8 cellular contexts compared by ENCODE assay signal in the genomic region with DNA sequence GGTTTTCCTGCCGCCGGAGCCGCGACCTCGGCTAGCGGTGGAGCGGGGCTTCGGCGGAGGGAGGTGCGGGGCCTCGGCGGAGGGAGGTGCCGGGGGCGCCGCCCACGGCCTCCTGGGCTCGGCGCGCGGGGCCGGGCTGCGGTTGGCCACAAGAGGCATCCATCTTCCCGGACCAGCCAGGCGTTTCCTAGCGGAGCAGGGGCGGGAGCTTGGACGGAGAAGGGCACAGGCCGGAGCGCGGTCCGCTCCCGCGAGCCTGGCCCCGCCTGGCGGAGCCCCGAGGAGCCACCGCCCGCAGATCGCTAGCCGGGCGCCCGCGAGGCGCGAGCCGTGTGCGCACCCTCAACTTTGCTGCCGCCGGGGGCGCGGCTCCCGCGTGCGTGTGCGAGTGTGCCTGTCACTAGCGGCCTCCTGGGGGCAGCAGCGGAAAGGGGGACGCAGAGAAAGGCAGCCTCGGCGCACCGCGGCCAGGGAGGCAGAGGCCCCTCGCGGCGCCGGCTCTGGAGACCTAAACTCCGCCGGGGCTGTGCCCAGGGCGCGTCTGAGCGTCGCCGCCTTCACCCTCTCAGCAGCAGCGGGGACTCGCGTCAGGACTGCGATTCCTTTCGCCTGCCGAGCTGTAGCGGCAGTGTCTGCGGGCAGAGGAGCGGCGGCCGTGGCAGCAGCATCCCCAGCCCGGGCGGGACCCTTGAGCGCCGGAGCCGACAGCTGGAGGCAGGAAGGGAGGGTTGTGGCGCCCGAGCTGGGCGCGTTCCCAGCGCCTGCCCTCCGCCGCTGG. TPM values are rescaled to one million over a fixed set of nuclear protein-coding genes. Genes with fewer than 3 reads are reported as not detected.
DNase-seq lines count a peak whose midpoint lies in the region; ATAC-seq, FAIRE-seq and TF ChIP-seq lines count a peak whose summit lies in the region.

No MANE protein-coding gene starts in this region.

- peaks cover 11% of the 10 kb centered on the region for H3K4me1 ChIP-seq in HUES64 (ENCODE audit: insufficient read depth, low read length)
- H3K4me1 ChIP-seq in esophagus squamous epithelium = peaks cover 0 to 26% (median 9%) of the 10 kb centered on the region in 3 donors
- H3K4me1 ChIP-seq in muscle layer of duodenum (ENCODE audit: control insufficient read depth in 1 of 2, insufficient read depth in 2 of 2, low read length in 2 of 2) = peaks cover 0 to 13% of the 10 kb centered on the region in 2 donors

- no peaks in the 10 kb centered on the region for H3K36me3 Mint-ChIP-seq in activated T-cell treated with anti-CD3 and anti-CD28 coated beads, Interleukin-2, amount 50 U/mL, for 4 hours (ENCODE audit: insufficient read depth)

- TF ChIP-seq CTCF in D721Med (IDR thresholded peaks at IDR 0.05; ENCODE audit: insufficient read depth, missing control alignments) = peak; percentile 90
- TF ChIP-seq CTCF in esophagus squamous epithelium (IDR thresholded peaks at IDR 0.05) = peak; percentile 75 to 97 (median 91)

- H3K9me3 ChIP-seq in HUES64 (ENCODE audit: insufficient read depth, low read depth, low read length) (no peaks in the 10 kb centered on the region), esophagus squamous epithelium (no peaks in the 10 kb centered on the region), muscle layer of duodenum (ENCODE audit: control insufficient read depth in 1 of 2, low read length in 2 of 2) (no peaks in the 10 kb centered on the region)

- H3K36me3 ChIP-seq in HUES64 (ENCODE audit: insufficient read depth, low read length) (no peaks in the 10 kb centered on the region), esophagus squamous epithelium (no peaks in the 10 kb centered on the region), muscle layer of duodenum (ENCODE audit: control insufficient read depth in 1 of 2, insufficient read depth in 2 of 2, low read length in 2 of 2) (no peaks in the 10 kb centered on the region)

- peaks cover 12% of the 10 kb centered on the region for H3K27me3 ChIP-seq in HUES64 (ENCODE audit: insufficient read depth, low read length)
- H3K27me3 ChIP-seq in esophagus squamous epithelium = no peaks in the 10 kb centered on the region
- no peaks in the 10 kb centered on the region for H3K27me3 ChIP-seq in muscle layer of duodenum (ENCODE audit: low read depth, low read length)

- intact Hi-C loops in esophagus squamous epithelium (cut with DNase I) = loop anchor here (5.0 to 10.0 kb wide), 3 partner anchors 251 to 413 kb away; no protein-coding TSS in a partner anchor

- TF ChIP-seq POLR2A in esophagus squamous epithelium (IDR thresholded peaks at IDR 0.05) = peak in 1 of 4 donors; percentile 43

- ATAC-seq in GM21526 (IDR thresholded peaks at IDR 0.05; ENCODE audit: low FRiP score, unreplicated experiment) = peak; percentile 97
- ATAC-seq in activated T-cell treated with anti-CD3 and anti-CD28 coated beads, Interleukin-2, amount 50 U/mL, for 4 hours = peak; percentile 95 to 96

- DNase-seq in D721Med (ENCODE audit: insufficient read length, low spot score) (peak; percentile 68), OCI-M1 (lab: John Stamatoyannopoulos, UW) (peak; percentile 88), esophagus squamous epithelium (lab: John Stamatoyannopoulos, UW) (peak; percentile 23)
- DNase-seq in activated T-cell treated with anti-CD3 and anti-CD28 coated beads, Interleukin-2, amount 50 U/mL, for 4 hours = peak; percentile 68
- peak; percentile 49 to 52 for DNase-seq in stimulated activated CD8-positive, alpha-beta memory T cell treated with anti-CD3 and anti-CD28 coated beads, Interleukin-7, amount 100 ng/mL, for 1 hour (ENCODE audit: low read depth in 2 of 2)

- H3K4me1 Mint-ChIP-seq in activated T-cell treated with anti-CD3 and anti-CD28 coated beads, Interleukin-2, amount 50 U/mL, for 4 hours (ENCODE audit: low read depth) = peaks cover 9% of the 10 kb centered on the region

- H3K27ac ChIP-seq in HUES64 (ENCODE audit: low read depth, low read length) (peak overlapping the region; percentile 23; the same call in 1 of the 2 replicates), esophagus squamous epithelium (peak overlapping the region; percentile 85 to 96 (median 92)), muscle layer of duodenum (ENCODE audit: low read length) (peak overlapping the region; percentile 92)

- H3K9ac ChIP-seq in HUES64 (ENCODE audit: low read depth, low read length) = peak overlapping the region; percentile 68

- under 1% methylated on average over 96 of the region's 96 CpGs for WGBS in HUES64
- WGBS in esophagus squamous epithelium, 2 donors = 0% methylated on average over 10 of the region's 96 CpGs; no CpG with 5 or more reads in 1 of the 2 donors

- H3K4me3 Mint-ChIP-seq in activated T-cell treated with anti-CD3 and anti-CD28 coated beads, Interleukin-2, amount 50 U/mL, for 4 hours = peak overlapping the region; percentile 76

- no peak for FAIRE-seq in D721Med (lab: Jason Lieb, UNC)

- H3K4me3 ChIP-seq in HUES64 (ENCODE audit: low read length) (peak overlapping the region; percentile 92), esophagus squamous epithelium (peak overlapping the region; percentile 79 to 90 (median 86)), muscle layer of duodenum (ENCODE audit: low read depth in 1 of 2, low read length in 2 of 2) (peak overlapping the region; percentile 91 to 97)

- no peaks in the 10 kb centered on the region for H3K9me3 Mint-ChIP-seq in activated T-cell treated with anti-CD3 and anti-CD28 coated beads, Interleukin-2, amount 50 U/mL, for 4 hours

- H3K27me3 Mint-ChIP-seq in activated T-cell treated with anti-CD3 and anti-CD28 coated beads, Interleukin-2, amount 50 U/mL, for 4 hours (ENCODE audit: low read depth) = peaks cover 37% of the 10 kb centered on the region

RNA-seq across cellular contexts. Expression of gene SRGAP1, which starts 0.7 kb away (rescaled TPM):
- 2.3 TPM for polyA plus RNA-seq in HUES64 (2013, experiment 1 of 2)
- polyA plus RNA-seq in HUES64 (2013, experiment 2 of 2) = 3.0 TPM
- total RNA-seq in activated T-cell treated with anti-CD3 and anti-CD28 coated beads, Interleukin-2, amount 50 U/mL, for 4 hours = under 1 TPM; 0.27 to 0.74 (median 0.33) TPM
- 1 to 10 TPM; 2.0 to 5.3 (median 3.6) TPM for total RNA-seq in esophagus squamous epithelium

Comparison
In these comparisons a context has a peak if more than half of its experiments do, and no peak if none do; other contexts are left out.
1. Peak in every context shown above with its lines: DNase-seq, ATAC-seq, H3K4me3 ChIP-seq and H3K27ac ChIP-seq.
2. DNase-seq: peak in every context shown above with its lines; median percentile 88 in OCI-M1; 68 in D721Med; 68 in activated T-cell treated with anti-CD3 and anti-CD28 coated beads, Interleukin-2, amount 50 U/mL, for 4 hours; 50 in stimulated activated CD8-positive, alpha-beta memory T cell treated with anti-CD3 and anti-CD28 coated beads, Interleukin-7, amount 100 ng/mL, for 1 hour; 23 in esophagus squamous epithelium.
3. H3K27ac ChIP-seq: peak in every context shown above with its lines; median percentile 92 in esophagus squamous epithelium; 92 in muscle layer of duodenum; 23 in HUES64.